1 cellular context compared by ENCODE assay signal in the genomic region with DNA sequence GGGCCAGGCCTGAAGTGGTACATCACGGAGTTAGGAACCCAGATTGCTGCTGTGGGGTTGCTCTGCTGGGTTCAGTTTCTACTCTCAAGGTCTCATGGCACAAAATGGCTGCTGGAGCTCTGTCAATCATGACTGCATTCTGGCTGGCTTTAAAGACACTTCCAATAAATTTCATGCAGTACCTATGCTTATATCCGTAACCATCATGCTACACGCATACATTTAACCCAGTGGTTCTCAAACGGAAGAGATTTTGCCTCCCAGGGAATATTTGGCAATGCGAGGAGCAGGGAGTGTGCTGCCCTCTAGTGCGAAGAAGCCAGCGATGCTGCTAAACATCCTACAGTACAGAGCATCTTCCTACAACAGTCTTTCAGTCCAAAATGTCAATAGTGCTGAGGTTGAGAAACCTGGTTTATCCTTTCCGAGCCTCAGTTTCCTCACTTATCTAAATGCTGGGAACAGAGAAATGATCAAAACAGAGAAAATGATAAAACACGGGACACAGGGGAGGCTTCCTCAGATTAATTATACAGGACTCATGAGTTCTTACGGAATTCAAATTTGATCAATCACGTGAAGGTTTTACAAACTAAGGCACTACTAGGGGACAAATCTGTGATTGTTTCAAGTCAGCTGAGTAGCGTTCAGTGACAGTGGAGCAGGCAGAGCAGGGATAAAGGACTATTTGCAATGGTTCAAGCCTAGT.
A peak's percentile ranks its signal among the peaks of the same experiment; 100 is the strongest.
TF ChIP-seq lines count a peak whose summit lies in the region.

No MANE protein-coding gene starts in this region.

TF ChIP-seq in GM12878, 131 proteins besides CTCF, POLR2A, EP300 and RAD21:
- TF ChIP-seq, protein P1, sequence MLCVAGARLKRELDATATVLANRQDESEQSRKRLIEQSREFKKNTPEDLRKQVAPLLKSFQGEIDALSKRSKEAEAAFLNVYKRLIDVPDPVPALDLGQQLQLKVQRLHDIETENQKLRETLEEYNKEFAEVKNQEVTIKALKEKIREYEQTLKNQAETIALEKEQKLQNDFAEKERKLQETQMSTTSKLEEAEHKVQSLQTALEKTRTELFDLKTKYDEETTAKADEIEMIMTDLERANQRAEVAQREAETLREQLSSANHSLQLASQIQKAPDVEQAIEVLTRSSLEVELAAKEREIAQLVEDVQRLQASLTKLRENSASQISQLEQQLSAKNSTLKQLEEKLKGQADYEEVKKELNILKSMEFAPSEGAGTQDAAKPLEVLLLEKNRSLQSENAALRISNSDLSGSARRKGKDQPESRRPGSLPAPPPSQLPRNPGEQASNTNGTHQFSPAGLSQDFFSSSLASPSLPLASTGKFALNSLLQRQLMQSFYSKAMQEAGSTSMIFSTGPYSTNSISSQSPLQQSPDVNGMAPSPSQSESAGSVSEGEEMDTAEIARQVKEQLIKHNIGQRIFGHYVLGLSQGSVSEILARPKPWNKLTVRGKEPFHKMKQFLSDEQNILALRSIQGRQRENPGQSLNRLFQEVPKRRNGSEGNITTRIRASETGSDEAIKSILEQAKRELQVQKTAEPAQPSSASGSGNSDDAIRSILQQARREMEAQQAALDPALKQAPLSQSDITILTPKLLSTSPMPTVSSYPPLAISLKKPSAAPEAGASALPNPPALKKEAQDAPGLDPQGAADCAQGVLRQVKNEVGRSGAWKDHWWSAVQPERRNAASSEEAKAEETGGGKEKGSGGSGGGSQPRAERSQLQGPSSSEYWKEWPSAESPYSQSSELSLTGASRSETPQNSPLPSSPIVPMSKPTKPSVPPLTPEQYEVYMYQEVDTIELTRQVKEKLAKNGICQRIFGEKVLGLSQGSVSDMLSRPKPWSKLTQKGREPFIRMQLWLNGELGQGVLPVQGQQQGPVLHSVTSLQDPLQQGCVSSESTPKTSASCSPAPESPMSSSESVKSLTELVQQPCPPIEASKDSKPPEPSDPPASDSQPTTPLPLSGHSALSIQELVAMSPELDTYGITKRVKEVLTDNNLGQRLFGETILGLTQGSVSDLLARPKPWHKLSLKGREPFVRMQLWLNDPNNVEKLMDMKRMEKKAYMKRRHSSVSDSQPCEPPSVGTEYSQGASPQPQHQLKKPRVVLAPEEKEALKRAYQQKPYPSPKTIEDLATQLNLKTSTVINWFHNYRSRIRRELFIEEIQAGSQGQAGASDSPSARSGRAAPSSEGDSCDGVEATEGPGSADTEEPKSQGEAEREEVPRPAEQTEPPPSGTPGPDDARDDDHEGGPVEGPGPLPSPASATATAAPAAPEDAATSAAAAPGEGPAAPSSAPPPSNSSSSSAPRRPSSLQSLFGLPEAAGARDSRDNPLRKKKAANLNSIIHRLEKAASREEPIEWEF (IDR thresholded peaks at IDR 0.05; ENCODE audit: insufficient replicate concordance, low read depth, low read length) = no peak
- no peak for TF ChIP-seq SIN3A (IDR thresholded peaks at IDR 0.05; ENCODE audit: low read depth, low read length)
- peak; percentile 35; the same call in 1 of the 2 replicates for TF ChIP-seq SMC3 (IDR thresholded peaks at IDR 0.05; ENCODE audit: borderline replicate concordance, low read length)
